ENCODE assay signal across 1 cellular context in the genomic region with DNA sequence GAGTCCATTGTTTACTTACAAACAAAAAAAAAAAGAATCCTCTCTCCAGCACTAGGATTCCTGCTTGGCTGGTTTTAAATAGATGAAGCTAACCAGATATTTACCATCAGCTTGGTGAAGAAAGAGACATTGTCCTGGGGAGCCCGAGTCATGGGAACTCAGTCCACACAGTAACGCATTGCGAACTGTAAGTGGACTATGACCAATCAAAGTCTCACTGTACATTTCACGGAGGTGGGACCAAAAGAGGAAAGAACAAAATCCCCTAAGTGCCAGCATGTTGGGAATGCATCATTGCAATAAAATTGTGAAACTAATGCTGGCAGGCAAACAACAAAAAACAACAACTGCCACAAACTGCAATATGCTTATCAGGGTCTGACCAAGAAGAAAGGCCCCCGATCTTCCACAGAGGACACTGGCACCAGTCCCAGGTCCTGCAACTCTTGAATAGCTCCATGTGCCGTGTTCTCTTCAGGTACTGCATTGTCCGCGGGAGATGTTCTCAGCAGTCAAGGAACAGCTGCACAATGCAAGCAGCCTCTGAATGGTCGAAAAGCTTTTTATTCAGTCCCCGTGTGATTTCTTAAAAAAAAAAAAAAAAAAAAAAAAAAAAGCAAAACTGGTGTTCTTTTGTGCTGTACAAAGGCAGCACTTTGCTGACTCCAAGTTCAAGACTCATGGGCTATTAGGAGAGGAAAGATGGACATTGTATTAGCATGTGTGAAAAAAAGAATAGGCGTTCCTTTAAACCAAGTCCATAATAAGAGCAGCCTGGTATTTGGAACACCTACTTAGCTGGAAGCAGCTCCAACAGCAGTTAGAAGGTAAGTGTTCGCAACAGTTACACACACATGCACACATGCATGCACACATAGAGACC.
TF ChIP-seq lines count a peak whose summit lies in the region.

No MANE protein-coding gene starts in this region.

TF ChIP-seq in HepG2, 621 proteins besides CTCF, POLR2A, EP300 and RAD21 (continued from another document):
- TF ChIP-seq, protein P1, sequence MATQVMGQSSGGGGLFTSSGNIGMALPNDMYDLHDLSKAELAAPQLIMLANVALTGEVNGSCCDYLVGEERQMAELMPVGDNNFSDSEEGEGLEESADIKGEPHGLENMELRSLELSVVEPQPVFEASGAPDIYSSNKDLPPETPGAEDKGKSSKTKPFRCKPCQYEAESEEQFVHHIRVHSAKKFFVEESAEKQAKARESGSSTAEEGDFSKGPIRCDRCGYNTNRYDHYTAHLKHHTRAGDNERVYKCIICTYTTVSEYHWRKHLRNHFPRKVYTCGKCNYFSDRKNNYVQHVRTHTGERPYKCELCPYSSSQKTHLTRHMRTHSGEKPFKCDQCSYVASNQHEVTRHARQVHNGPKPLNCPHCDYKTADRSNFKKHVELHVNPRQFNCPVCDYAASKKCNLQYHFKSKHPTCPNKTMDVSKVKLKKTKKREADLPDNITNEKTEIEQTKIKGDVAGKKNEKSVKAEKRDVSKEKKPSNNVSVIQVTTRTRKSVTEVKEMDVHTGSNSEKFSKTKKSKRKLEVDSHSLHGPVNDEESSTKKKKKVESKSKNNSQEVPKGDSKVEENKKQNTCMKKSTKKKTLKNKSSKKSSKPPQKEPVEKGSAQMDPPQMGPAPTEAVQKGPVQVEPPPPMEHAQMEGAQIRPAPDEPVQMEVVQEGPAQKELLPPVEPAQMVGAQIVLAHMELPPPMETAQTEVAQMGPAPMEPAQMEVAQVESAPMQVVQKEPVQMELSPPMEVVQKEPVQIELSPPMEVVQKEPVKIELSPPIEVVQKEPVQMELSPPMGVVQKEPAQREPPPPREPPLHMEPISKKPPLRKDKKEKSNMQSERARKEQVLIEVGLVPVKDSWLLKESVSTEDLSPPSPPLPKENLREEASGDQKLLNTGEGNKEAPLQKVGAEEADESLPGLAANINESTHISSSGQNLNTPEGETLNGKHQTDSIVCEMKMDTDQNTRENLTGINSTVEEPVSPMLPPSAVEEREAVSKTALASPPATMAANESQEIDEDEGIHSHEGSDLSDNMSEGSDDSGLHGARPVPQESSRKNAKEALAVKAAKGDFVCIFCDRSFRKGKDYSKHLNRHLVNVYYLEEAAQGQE (IDR thresholded peaks at IDR 0.05; ENCODE audit: borderline replicate concordance in 1 of 2, low read depth in 1 of 2, low read length in 2 of 2) = no peak
- TF ChIP-seq CEBPB (IDR thresholded peaks at IDR 0.05; ENCODE audit: borderline replicate concordance, low read depth, low read length) (peak; percentile 49; the same call in 1 of the 2 replicates), PAWR (CRISPR knock-in tag; IDR thresholded peaks at IDR 0.05; ENCODE audit: borderline replicate concordance) (no peak), ZNF713 (CRISPR knock-in tag; IDR thresholded peaks at IDR 0.05) (no peak), NFIB (CRISPR knock-in tag; IDR thresholded peaks at IDR 0.05; ENCODE audit: borderline replicate concordance) (no peak), TEAD3 (CRISPR knock-in tag; optimal IDR thresholded peaks at IDR 0.05; ENCODE audit: borderline replicate concordance) (peak; percentile 90), ZNF772 (CRISPR knock-in tag; IDR thresholded peaks at IDR 0.05) (no peak), ZNF326 (CRISPR knock-in tag; IDR thresholded peaks at IDR 0.05; ENCODE audit: borderline replicate concordance) (no peak), ZSCAN25 (CRISPR knock-in tag; IDR thresholded peaks at IDR 0.05) (no peak), HOXA9 (CRISPR knock-in tag; IDR thresholded peaks at IDR 0.05; ENCODE audit: borderline replicate concordance) (no peak), MAZ (IDR thresholded peaks at IDR 0.05; ENCODE audit: borderline replicate concordance, low read depth, low read length) (no peak), MAZ (CRISPR knock-in tag; IDR thresholded peaks at IDR 0.05; ENCODE audit: low read depth) (no peak), SKI (IDR thresholded peaks at IDR 0.05; ENCODE audit: partially characterized antibody) (no peak)
- TF ChIP-seq, protein P2, sequence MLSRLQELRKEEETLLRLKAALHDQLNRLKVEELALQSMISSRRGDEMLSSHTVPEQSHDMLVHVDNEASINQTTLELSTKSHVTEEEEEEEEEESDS (CRISPR knock-in tag; IDR thresholded peaks at IDR 0.05; ENCODE audit: borderline replicate concordance) = no peak
- TF ChIP-seq, protein P3, sequence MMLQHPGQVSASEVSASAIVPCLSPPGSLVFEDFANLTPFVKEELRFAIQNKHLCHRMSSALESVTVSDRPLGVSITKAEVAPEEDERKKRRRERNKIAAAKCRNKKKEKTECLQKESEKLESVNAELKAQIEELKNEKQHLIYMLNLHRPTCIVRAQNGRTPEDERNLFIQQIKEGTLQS (CRISPR knock-in tag; IDR thresholded peaks at IDR 0.05) = no peak
- TF ChIP-seq, protein P4, sequence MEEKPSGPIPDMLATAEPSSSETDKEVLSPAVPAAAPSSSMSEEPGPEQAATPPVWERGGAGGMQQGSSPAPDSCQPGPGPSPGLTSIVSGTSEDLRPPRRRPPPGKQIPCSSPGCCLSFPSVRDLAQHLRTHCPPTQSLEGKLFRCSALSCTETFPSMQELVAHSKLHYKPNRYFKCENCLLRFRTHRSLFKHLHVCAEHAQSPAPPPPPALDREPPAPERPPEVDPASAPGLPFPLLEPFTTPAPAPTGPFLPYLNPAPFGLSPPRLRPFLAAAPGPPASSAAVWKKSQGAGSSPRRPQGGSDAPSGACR (CRISPR knock-in tag; IDR thresholded peaks at IDR 0.05) = no peak
- TF ChIP-seq, protein P5, sequence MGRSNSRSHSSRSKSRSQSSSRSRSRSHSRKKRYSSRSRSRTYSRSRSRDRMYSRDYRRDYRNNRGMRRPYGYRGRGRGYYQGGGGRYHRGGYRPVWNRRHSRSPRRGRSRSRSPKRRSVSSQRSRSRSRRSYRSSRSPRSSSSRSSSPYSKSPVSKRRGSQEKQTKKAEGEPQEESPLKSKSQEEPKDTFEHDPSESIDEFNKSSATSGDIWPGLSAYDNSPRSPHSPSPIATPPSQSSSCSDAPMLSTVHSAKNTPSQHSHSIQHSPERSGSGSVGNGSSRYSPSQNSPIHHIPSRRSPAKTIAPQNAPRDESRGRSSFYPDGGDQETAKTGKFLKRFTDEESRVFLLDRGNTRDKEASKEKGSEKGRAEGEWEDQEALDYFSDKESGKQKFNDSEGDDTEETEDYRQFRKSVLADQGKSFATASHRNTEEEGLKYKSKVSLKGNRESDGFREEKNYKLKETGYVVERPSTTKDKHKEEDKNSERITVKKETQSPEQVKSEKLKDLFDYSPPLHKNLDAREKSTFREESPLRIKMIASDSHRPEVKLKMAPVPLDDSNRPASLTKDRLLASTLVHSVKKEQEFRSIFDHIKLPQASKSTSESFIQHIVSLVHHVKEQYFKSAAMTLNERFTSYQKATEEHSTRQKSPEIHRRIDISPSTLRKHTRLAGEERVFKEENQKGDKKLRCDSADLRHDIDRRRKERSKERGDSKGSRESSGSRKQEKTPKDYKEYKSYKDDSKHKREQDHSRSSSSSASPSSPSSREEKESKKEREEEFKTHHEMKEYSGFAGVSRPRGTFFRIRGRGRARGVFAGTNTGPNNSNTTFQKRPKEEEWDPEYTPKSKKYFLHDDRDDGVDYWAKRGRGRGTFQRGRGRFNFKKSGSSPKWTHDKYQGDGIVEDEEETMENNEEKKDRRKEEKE (IDR thresholded peaks at IDR 0.05) = no peak
- TF ChIP-seq, protein P6, sequence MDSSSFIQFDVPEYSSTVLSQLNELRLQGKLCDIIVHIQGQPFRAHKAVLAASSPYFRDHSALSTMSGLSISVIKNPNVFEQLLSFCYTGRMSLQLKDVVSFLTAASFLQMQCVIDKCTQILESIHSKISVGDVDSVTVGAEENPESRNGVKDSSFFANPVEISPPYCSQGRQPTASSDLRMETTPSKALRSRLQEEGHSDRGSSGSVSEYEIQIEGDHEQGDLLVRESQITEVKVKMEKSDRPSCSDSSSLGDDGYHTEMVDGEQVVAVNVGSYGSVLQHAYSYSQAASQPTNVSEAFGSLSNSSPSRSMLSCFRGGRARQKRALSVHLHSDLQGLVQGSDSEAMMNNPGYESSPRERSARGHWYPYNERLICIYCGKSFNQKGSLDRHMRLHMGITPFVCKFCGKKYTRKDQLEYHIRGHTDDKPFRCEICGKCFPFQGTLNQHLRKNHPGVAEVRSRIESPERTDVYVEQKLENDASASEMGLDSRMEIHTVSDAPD (CRISPR knock-in tag; IDR thresholded peaks at IDR 0.05) = 0 out of 2 replicates have a peak, but pooled peaks have one; percentile 29
TF ChIP-seq in HepG2: peak in this region for 92.
